ENCODE assay signal across 14 cellular contexts in the genomic region with DNA sequence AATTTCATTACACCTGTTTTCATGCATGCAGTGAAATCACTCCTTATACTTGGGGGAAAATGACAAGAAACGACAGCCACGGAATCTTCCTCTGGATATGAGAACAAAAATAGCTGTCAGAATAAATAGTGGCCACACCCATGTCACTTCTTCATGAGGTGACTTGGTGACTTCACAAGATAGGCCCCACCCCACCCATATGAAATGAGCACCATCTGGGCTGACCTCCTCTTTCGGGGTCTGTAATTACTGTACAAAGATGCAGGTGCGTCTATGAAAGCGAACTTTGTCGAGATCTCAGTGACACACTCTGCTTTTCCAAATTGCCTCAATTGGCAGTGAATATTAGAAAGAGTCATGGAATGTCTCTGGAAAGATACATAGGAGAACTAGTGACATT.
DNase-seq lines count a peak whose midpoint lies in the region; ATAC-seq and TF ChIP-seq lines count a peak whose summit lies in the region.
"Had no signal": no experiment of that assay in that cellular context is flagged by ENCODE, and none has a peak within 500 bp of the region (broad histone marks: within the 10 kb centered on the region; RNA-seq: fewer than 3 reads in every experiment).

No MANE protein-coding gene starts in this region.

- H2BK5ac ChIP-seq in IMR-90 (ENCODE audit: low read depth, low read length, poor library complexity, severe bottlenecking): no peak overlapping the region

- H2AFZ ChIP-seq in IMR-90 (replicated peaks; ENCODE audit: low read length, poor library complexity): no peak overlapping the region

- no peak overlapping the region for H3K23ac ChIP-seq in IMR-90 (ENCODE audit: low read depth, low read length)

- H3K9me3 ChIP-seq in IMR-90 (ENCODE audit: control insufficient read depth, insufficient read depth, low read length) (no peaks in the 10 kb centered on the region), tibial nerve (no peaks in the 10 kb centered on the region)
- H3K9me3 ChIP-seq: A549 had no signal

- H2AK9ac ChIP-seq in IMR-90 (replicated peaks; ENCODE audit: low read depth, low read length, poor library complexity): no peak overlapping the region

- H2BK15ac ChIP-seq in IMR-90 (ENCODE audit: low read depth, low read length): peak overlapping the region; percentile 42; the same call in 1 of the 3 replicates

- no peaks in the 10 kb centered on the region for H3K27me3 ChIP-seq in IMR-90 (ENCODE audit: control insufficient read depth, insufficient read depth, low read length)
- no peaks in the 10 kb centered on the region for H3K27me3 ChIP-seq in tibial nerve

- no peak overlapping the region for H3K56ac ChIP-seq in IMR-90 (ENCODE audit: extremely low read depth, insufficient read depth, low read length)

- no TSS peak for BruUV-seq in IMR-90 (replicated peaks; lab: Mats Ljungman, UMichigan)

- WGBS in IMR-90 (ENCODE audit: extremely low coverage in 2 of 2, insufficient read length in 1 of 2), 2 experiments: no CpG with 5 or more reads among the region's 6 CpGs
- 85 to 86% methylated on average over 6 of the region's 6 CpGs for WGBS in lower leg skin, 2 donors
- WGBS in tibial nerve, 2 donors: 93 to 98% methylated on average over 6 of the region's 6 CpGs

- no peak overlapping the region; the same call in 1 of the 2 replicates for H4K91ac ChIP-seq in IMR-90 (ENCODE audit: insufficient read depth, low read depth, low read length)

- CTCF ChIA-PET in IMR-90 (lab: Yijun Ruan, JAX): no interaction called here

- no peak overlapping the region for H4K8ac ChIP-seq in IMR-90 (ENCODE audit: low read depth in 2 of 2, low read length in 2 of 2)

- peak overlapping the region; percentile 24; the same call in 1 of the 2 replicates for H2BK120ac ChIP-seq in IMR-90 (ENCODE audit: low read depth, low read length)

- H4K5ac ChIP-seq in IMR-90 (ENCODE audit: low read depth, low read length): no peak overlapping the region

- H3K9me3 Mint-ChIP-seq in naive B cell: no peaks in the 10 kb centered on the region
- H3K9me3 Mint-ChIP-seq: H9 had no signal

- H2AK5ac ChIP-seq in IMR-90 (ENCODE audit: low read depth, low read length): peak overlapping the region; percentile 72

- no peak overlapping the region for H3K4me2 ChIP-seq in IMR-90 (ENCODE audit: low read depth, low read length)
- H3K4me2 ChIP-seq: A549 had no signal

- intact Hi-C loops in IMR-90 (cut with micrococcal nuclease): no loop called here
- intact Hi-C loops in lower leg skin (cut with DNase I; ENCODE audit: low total_unique reads): no loop called here

- dilution Hi-C loops in IMR-90 (cut with HindIII; ENCODE audit: low sequenced_read_pairs, unreplicated experiment): no loop called here

- ATAC-seq in IMR-90 (ENCODE audit: low read depth): no peak
- peak; percentile 64 to 66 for ATAC-seq in naive B cell (ENCODE audit: low read depth in 2 of 2)
- ATAC-seq: A549, HepG2 had no signal

- no peaks in the 10 kb centered on the region for H3K36me3 Mint-ChIP-seq in naive B cell
- H3K36me3 Mint-ChIP-seq: CD4-positive, CD25-positive, alpha-beta regulatory T cell had no signal

- H3K4me3 Mint-ChIP-seq in naive B cell: peak overlapping the region; percentile 65 to 92 (median 84)
- H3K4me3 Mint-ChIP-seq: CD4-positive, CD25-positive, alpha-beta regulatory T cell; H9 had no signal

- TF ChIP-seq CTCF in IMR-90 (conservative IDR thresholded peaks at IDR 0.05; ENCODE audit: low read depth, low read length) (no peak), lower leg skin (IDR thresholded peaks at IDR 0.05) (no peak), tibial nerve (IDR thresholded peaks at IDR 0.05) (no peak)

- in situ Hi-C loops in IMR-90 (cut with MboI; ENCODE audit: low sequenced_read_pairs): no loop called here

- DNase-seq in IMR-90 (no peak), dermis blood vessel endothelial cell (peak; percentile 42), naive B cell (peak; percentile 39), lower leg skin (ENCODE audit: low spot score in 2 of 2) (no peak), tibial nerve (ENCODE audit: low spot score in 2 of 2) (no peak), NCI-H1436 treated with DMSO at 0.1 percent for 48 hours (lab: John Stamatoyannopoulos, UW) (no peak)
- DNase-seq: CD4-positive, CD25-positive, alpha-beta regulatory T cell; DMS 273 treated with DMSO at 0.1 percent for 48 hours; DMS79; EL; GOT3; H9 had no signal

- no peak overlapping the region for H3K14ac ChIP-seq in IMR-90 (replicated peaks; ENCODE audit: low read depth, low read length)

- TF ChIP-seq RAD21 in IMR-90 (IDR thresholded peaks at IDR 0.05; ENCODE audit: low read length): no peak

- peaks cover 78 to 94% (median 91%) of the 10 kb centered on the region in 3 donors for H3K4me1 Mint-ChIP-seq in naive B cell
- H3K4me1 Mint-ChIP-seq: CD4-positive, CD25-positive, alpha-beta regulatory T cell had no signal

- H3K27ac ChIP-seq in IMR-90 (ENCODE audit: insufficient read depth, low read length) (no peak overlapping the region), tibial nerve (no peak overlapping the region)
- H3K27ac ChIP-seq: A549 had no signal

- peak overlapping the region; percentile 40 for H3K4ac ChIP-seq in IMR-90 (ENCODE audit: low read depth, low read length)

- no peak for TF ChIP-seq POLR2A in IMR-90 (IDR thresholded peaks at IDR 0.05; ENCODE audit: low read depth, low read length)
- TF ChIP-seq POLR2A in lower leg skin (IDR thresholded peaks at IDR 0.05): no peak
- TF ChIP-seq POLR2A in tibial nerve (IDR thresholded peaks at IDR 0.05): no peak

- peak overlapping the region; percentile 50; the same call in 1 of the 2 replicates for H2BK20ac ChIP-seq in IMR-90 (ENCODE audit: low read depth, low read length)

- H3K36me3 ChIP-seq in IMR-90 (ENCODE audit: control insufficient read depth, insufficient read depth, low read length) (no peaks in the 10 kb centered on the region), tibial nerve (no peaks in the 10 kb centered on the region)

- no peaks in the 10 kb centered on the region for H3K27me3 Mint-ChIP-seq in naive B cell
- H3K27me3 Mint-ChIP-seq: CD4-positive, CD25-positive, alpha-beta regulatory T cell had no signal

- H3K27ac Mint-ChIP-seq in naive B cell: peak overlapping the region; percentile 88 to 97 (median 90)
- H3K27ac Mint-ChIP-seq: CD4-positive, CD25-positive, alpha-beta regulatory T cell; H9 had no signal

- peaks cover 28% of the 10 kb centered on the region for H3K4me1 ChIP-seq in IMR-90 (ENCODE audit: control insufficient read depth, insufficient read depth, low read length)
- peaks cover 0 to 34% (median 21%) of the 10 kb centered on the region in 4 donors for H3K4me1 ChIP-seq in tibial nerve

- H3K4me3 ChIP-seq in IMR-90 (ENCODE audit: insufficient read depth, low read depth, low read length) (no peak overlapping the region), lower leg skin (ENCODE audit: low read depth, poor library complexity, severe bottlenecking) (no peak overlapping the region), tibial nerve (no peak overlapping the region)
- H3K4me3 ChIP-seq: A549 had no signal

- H3K18ac ChIP-seq in IMR-90 (ENCODE audit: low read depth, low read length): no peak overlapping the region; the same call in 1 of the 2 replicates

- peaks cover 6% of the 10 kb centered on the region for H3K9me1 ChIP-seq in IMR-90 (ENCODE audit: insufficient read depth, low read length)

- POLR2A ChIA-PET in IMR-90 (lab: Charles Lee; ENCODE audit: unreplicated experiment): no interaction called here

- TF ChIP-seq EP300 in tibial nerve (IDR thresholded peaks at IDR 0.05): no peak

- H3K9ac ChIP-seq in IMR-90 (ENCODE audit: low read depth, low read length): no peak overlapping the region

- no peaks in the 10 kb centered on the region for H4K20me1 ChIP-seq in IMR-90 (ENCODE audit: insufficient read depth, low read length)

- no peaks in the 10 kb centered on the region for H3K79me1 ChIP-seq in IMR-90 (ENCODE audit: low read depth in 1 of 2, low read length in 2 of 2)

TF ChIP-seq in IMR-90, 13 proteins besides CTCF, POLR2A, EP300 and RAD21:
- TF ChIP-seq FOS (IDR thresholded peaks at IDR 0.05; ENCODE audit: low read depth, low read length) (no peak), SMC3 (IDR thresholded peaks at IDR 0.05; ENCODE audit: low read depth, low read length) (no peak), BHLHE40 (IDR thresholded peaks at IDR 0.05; ENCODE audit: low read depth, low read length) (no peak)

Comparison
In these comparisons a context has a peak if more than half of its experiments do, and no peak if none do; other contexts are left out.
1. DNase-seq: peak in dermis blood vessel endothelial cell (single experiment) and naive B cell (single experiment); none in IMR-90 (single experiment), lower leg skin (0 of 2), tibial nerve (0 of 2) and NCI-H1436 treated with DMSO at 0.1 percent for 48 hours (single experiment).